1 cellular context compared by ENCODE assay signal in the genomic region with DNA sequence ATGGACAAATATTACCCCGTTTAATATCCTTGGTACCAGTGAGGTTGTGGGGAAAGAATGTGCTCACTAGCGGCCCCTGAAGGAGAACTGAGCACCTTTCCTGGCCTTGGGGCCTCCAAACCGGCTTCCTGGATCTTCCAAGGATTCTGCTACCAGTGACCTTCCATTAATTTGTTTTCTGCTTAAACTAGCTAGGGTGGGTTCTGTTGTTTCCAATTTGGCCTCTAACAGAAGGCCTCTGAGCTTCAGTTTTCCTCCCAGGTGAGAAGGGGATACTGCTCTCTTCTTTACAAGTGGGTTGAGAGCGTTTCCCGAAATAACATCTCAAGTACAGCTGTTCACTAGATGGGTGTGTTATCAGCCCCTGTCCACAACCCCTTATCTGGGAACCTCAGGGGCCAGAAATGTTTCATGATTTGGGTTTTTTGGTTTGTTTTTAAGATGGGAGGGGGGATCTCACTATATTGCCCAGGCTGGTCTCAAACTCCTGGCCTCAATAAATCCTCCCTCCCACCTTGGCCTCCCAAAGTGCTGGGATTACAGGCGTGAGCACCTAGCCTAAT.
TF ChIP-seq lines count a peak whose summit lies in the region.

No MANE protein-coding gene starts in this region.

TF ChIP-seq in GM23338, 12 proteins besides CTCF, POLR2A, EP300 and RAD21 (continued from another document):
- TF ChIP-seq, protein P1, sequence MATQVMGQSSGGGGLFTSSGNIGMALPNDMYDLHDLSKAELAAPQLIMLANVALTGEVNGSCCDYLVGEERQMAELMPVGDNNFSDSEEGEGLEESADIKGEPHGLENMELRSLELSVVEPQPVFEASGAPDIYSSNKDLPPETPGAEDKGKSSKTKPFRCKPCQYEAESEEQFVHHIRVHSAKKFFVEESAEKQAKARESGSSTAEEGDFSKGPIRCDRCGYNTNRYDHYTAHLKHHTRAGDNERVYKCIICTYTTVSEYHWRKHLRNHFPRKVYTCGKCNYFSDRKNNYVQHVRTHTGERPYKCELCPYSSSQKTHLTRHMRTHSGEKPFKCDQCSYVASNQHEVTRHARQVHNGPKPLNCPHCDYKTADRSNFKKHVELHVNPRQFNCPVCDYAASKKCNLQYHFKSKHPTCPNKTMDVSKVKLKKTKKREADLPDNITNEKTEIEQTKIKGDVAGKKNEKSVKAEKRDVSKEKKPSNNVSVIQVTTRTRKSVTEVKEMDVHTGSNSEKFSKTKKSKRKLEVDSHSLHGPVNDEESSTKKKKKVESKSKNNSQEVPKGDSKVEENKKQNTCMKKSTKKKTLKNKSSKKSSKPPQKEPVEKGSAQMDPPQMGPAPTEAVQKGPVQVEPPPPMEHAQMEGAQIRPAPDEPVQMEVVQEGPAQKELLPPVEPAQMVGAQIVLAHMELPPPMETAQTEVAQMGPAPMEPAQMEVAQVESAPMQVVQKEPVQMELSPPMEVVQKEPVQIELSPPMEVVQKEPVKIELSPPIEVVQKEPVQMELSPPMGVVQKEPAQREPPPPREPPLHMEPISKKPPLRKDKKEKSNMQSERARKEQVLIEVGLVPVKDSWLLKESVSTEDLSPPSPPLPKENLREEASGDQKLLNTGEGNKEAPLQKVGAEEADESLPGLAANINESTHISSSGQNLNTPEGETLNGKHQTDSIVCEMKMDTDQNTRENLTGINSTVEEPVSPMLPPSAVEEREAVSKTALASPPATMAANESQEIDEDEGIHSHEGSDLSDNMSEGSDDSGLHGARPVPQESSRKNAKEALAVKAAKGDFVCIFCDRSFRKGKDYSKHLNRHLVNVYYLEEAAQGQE (IDR thresholded peaks at IDR 0.05; ENCODE audit: unreplicated experiment), result no peak
- TF ChIP-seq NANOG (IDR thresholded peaks at IDR 0.05; ENCODE audit: borderline replicate concordance) (no peak), JUNB (IDR thresholded peaks at IDR 0.05; ENCODE audit: unreplicated experiment) (no peak), POLR2AphosphoS5 (IDR thresholded peaks at IDR 0.05; ENCODE audit: low read depth) (no peak), EZH2phosphoT487 (IDR thresholded peaks at IDR 0.05; ENCODE audit: unreplicated experiment) (no peak), STAT1 (IDR thresholded peaks at IDR 0.05; ENCODE audit: unreplicated experiment) (no peak)
